In genomic region chr1:30207962-30208361, GRCh38 we compare ENCODE assay signal across 5 cellular contexts.
A peak's percentile ranks its signal among the peaks of the same experiment; 100 is the strongest.
TF ChIP-seq lines count a peak whose summit lies in the region.

No MANE protein-coding gene starts in this region.

TF ChIP-seq in A549, 52 proteins besides CTCF, POLR2A, EP300 and RAD21:
- peak; percentile 85 for TF ChIP-seq MAFK (IDR thresholded peaks at IDR 0.05; ENCODE audit: partially characterized antibody)

TF ChIP-seq in IMR-90, 13 proteins besides CTCF, POLR2A, EP300 and RAD21:
- peak; percentile 92 for TF ChIP-seq MAFK (IDR thresholded peaks at IDR 0.05; ENCODE audit: low read depth, low read length)

TF ChIP-seq in K562, 482 proteins besides CTCF, POLR2A, EP300 and RAD21:
- TF ChIP-seq MAFG (tag; conservative IDR thresholded peaks at IDR 0.05), result peak; percentile 93
- peak; percentile 96 for TF ChIP-seq ZNF316 (IDR thresholded peaks at IDR 0.05)
- peak; percentile 93 for TF ChIP-seq C11orf30 (IDR thresholded peaks at IDR 0.05; ENCODE audit: low read depth)
- peak; percentile 90 for TF ChIP-seq MAFK (IDR thresholded peaks at IDR 0.05; ENCODE audit: low read length)
- TF ChIP-seq MAFF (IDR thresholded peaks at IDR 0.05; ENCODE audit: low read length), result peak; percentile 88

TF ChIP-seq in H1, 55 proteins besides CTCF, POLR2A, EP300 and RAD21:
- peak; percentile 78 for TF ChIP-seq MAFK (IDR thresholded peaks at IDR 0.05; ENCODE audit: low read depth, low read length)

TF ChIP-seq in HepG2, 621 proteins besides CTCF, POLR2A, EP300 and RAD21:
- TF ChIP-seq MAFF (IDR thresholded peaks at IDR 0.05; ENCODE audit: low read depth, low read length) (peak; percentile 92), MAFK (conservative IDR thresholded peaks at IDR 0.05 in 1 of 2, IDR thresholded peaks at IDR 0.05 in 1 of 2; ENCODE audit: low read length in 2 of 2) (peak; percentile 78 to 94)
